ENCODE assay signal across 1 cellular context in genomic region chr3:117752984-117753717, GRCh38.
TF ChIP-seq lines count a peak whose summit lies in the region.

No MANE protein-coding gene starts in this region.

TF ChIP-seq in IMR-90, 13 proteins besides CTCF, POLR2A, EP300 and RAD21:
- TF ChIP-seq NFE2L2 (IDR thresholded peaks at IDR 0.05; ENCODE audit: low read depth, low read length) (no peak), CEBPB (IDR thresholded peaks at IDR 0.05; ENCODE audit: low read depth, low read length) (peak; percentile 84), ELK1 (IDR thresholded peaks at IDR 0.05; ENCODE audit: borderline replicate concordance, low read depth, low read length) (no peak), RCOR1 (IDR thresholded peaks at IDR 0.05; ENCODE audit: insufficient replicate concordance, low read length) (no peak), SMC3 (IDR thresholded peaks at IDR 0.05; ENCODE audit: low read depth, low read length) (no peak), MAZ (IDR thresholded peaks at IDR 0.05; ENCODE audit: borderline replicate concordance, low read depth, low read length) (no peak), MAFK (IDR thresholded peaks at IDR 0.05; ENCODE audit: low read depth, low read length) (peak; percentile 45)
